In the genomic region with DNA sequence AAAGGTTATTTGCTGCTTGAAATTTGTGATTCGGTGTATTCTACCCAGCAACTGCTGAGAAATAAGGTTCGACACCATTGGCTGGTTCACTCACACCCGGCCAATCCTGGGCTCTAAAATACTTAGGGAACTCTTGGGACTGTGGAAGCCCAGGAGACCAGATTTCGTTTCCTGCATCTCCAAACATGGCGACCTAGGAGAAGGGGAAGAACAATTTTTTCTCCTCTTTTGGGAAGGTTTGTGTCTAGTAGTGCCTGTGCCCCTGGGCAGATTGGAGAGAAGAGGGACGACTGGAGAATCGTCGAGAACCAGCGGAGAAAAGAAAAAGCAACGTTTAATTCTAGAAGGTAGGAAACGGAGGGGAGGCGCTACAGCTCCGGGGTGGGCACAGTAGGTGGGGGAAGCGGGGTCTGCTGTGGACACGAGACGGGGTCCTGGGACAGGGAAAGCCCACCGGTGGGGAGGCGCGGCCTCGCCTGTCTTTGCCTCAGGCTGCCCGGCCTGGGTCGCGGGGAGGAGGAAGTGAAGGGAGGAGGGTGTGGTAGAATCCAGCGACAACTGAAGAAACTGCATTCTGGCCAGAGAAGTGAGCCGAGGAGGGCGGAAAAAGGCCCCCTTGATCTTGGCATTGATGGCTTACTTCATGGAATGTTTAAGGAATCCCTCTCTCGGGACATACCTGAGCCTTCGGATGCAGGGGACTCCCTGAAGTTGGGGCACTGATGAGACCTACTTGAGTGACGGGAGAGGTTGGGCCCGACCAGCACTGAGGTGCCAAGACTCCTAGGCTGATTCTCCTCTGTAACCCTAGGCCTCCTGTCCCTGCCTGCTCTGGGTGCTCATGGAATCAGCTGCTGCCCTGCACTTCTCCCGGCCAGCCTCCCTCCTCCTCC, we compare ENCODE assay signal across 8 cellular contexts. TPM values are rescaled to one million over a fixed set of nuclear protein-coding genes. Genes with fewer than 3 reads are reported as not detected.
DNase-seq lines count a peak whose midpoint lies in the region; ATAC-seq, FAIRE-seq and TF ChIP-seq lines count a peak whose summit lies in the region.

Gene BTN2A1, plus strand, starts transcription at position 160 of the 893 bp plus-strand sequence. Its CDS starts 682 bp downstream, at position 842.

- H2AFZ ChIP-seq in DND-41 (ENCODE audit: low read depth, low read length) (peak within 1 kb of the TSS; percentile 92), KMS-11 (ENCODE audit: low read depth) (peak within 1 kb of the TSS; percentile 88)

- no peaks in the 10 kb centered on the region for H3K9me3 ChIP-seq in DND-41 (ENCODE audit: insufficient read depth, low read length, severe bottlenecking)

- TF ChIP-seq CTCF in DND-41 (IDR thresholded peaks at IDR 0.05; ENCODE audit: borderline replicate concordance, extremely low read depth, low read length, poor library complexity, severe bottlenecking) (peak; percentile 24), KMS-11 (conservative IDR thresholded peaks at IDR 0.05; ENCODE audit: low read depth, low read length) (no peak)

- intact Hi-C loops in activated T-helper 1 cell treated with anti-CD3 and anti-CD28 coated beads, Interleukin-12 subunit alpha, Interleukin-12 subunit beta, Interleukin-2, Interleukin-4 antibody, amounts not matched to agents 30 ng/mL and 10 ng/mL and 1 ng/mL, durations not matched to agents 14 hours and 24 hours and 36 hours (cut with micrococcal nuclease): loop anchor here (1.0 to 5.0 kb wide), 10 partner anchors 15 to 116 kb away; partner anchors contain the start of genes BTN2A2, BTN3A1, BTN3A3 and HMGN4

- H3K27me3 Mint-ChIP-seq in activated T-helper 1 cell treated with anti-CD3 and anti-CD28 coated beads, Interleukin-12 subunit alpha, Interleukin-12 subunit beta, Interleukin-2, Interleukin-4 antibody, amounts not matched to agents 30 ng/mL and 10 ng/mL and 1 ng/mL, durations not matched to agents 14 hours and 24 hours and 36 hours (ENCODE audit: insufficient read depth): no peaks in the 10 kb centered on the region

- peaks cover 41% of the 10 kb centered on the region for H3K36me3 ChIP-seq in DND-41 (ENCODE audit: insufficient read depth, low read length)
- H3K36me3 ChIP-seq in KMS-11 (ENCODE audit: insufficient read depth): no peaks in the 10 kb centered on the region

- peak; percentile 88 for FAIRE-seq in RCC 7860 (lab: Jason Lieb, UNC)

- no peaks in the 10 kb centered on the region for H3K27me3 ChIP-seq in DND-41 (ENCODE audit: insufficient read depth, low read length, poor library complexity)
- no peaks in the 10 kb centered on the region for H3K27me3 ChIP-seq in KMS-11 (ENCODE audit: insufficient read depth, low read depth)

- peak; percentile 98 for ATAC-seq in DND-41 (ENCODE audit: insufficient read depth, low read depth)
- ATAC-seq in GM21825 (IDR thresholded peaks at IDR 0.05; ENCODE audit: unreplicated experiment): peak; percentile 96

- H3K4me3 ChIP-seq in DND-41 (ENCODE audit: low read depth in 1 of 2, low read length in 2 of 2) (peak within 1 kb of the TSS; percentile 81 to 92), KMS-11 (IDR thresholded peaks at IDR 0.05; ENCODE audit: insufficient read depth, low read depth, low read length) (no peak within 1 kb of the TSS)

- H3K4me1 ChIP-seq in DND-41 (ENCODE audit: insufficient read depth, low read length) (peaks cover 43% of the 10 kb centered on the region), KMS-11 (ENCODE audit: low read depth, poor library complexity, severe bottlenecking) (peaks cover 14% of the 10 kb centered on the region)

- peak within 1 kb of the TSS; percentile 86 for H3K9ac ChIP-seq in DND-41 (ENCODE audit: low read depth, low read length)
- H3K9ac ChIP-seq in KMS-11: peak within 1 kb of the TSS; percentile 69

- H3K27ac Mint-ChIP-seq in activated T-helper 1 cell treated with anti-CD3 and anti-CD28 coated beads, Interleukin-12 subunit alpha, Interleukin-12 subunit beta, Interleukin-2, Interleukin-4 antibody, amounts not matched to agents 30 ng/mL and 10 ng/mL and 1 ng/mL, durations not matched to agents 14 hours and 24 hours and 36 hours: peak within 1 kb of the TSS; percentile 96

- H3K79me2 ChIP-seq in DND-41 (ENCODE audit: insufficient read depth, low read length): peaks cover 48% of the 10 kb centered on the region
- peaks cover 11% of the 10 kb centered on the region; the same call in 1 of the 2 replicates for H3K79me2 ChIP-seq in KMS-11 (ENCODE audit: insufficient read depth, low read depth)

- H3K4me1 Mint-ChIP-seq in activated T-helper 1 cell treated with anti-CD3 and anti-CD28 coated beads, Interleukin-12 subunit alpha, Interleukin-12 subunit beta, Interleukin-2, Interleukin-4 antibody, amounts not matched to agents 30 ng/mL and 10 ng/mL and 1 ng/mL, durations not matched to agents 14 hours and 24 hours and 36 hours (ENCODE audit: low read depth): peaks cover 57% of the 10 kb centered on the region

- H3K4me3 Mint-ChIP-seq in activated T-helper 1 cell treated with anti-CD3 and anti-CD28 coated beads, Interleukin-12 subunit alpha, Interleukin-12 subunit beta, Interleukin-2, Interleukin-4 antibody, amounts not matched to agents 30 ng/mL and 10 ng/mL and 1 ng/mL, durations not matched to agents 14 hours and 24 hours and 36 hours: peak within 1 kb of the TSS; percentile 100

- peaks cover 39% of the 10 kb centered on the region for H3K36me3 Mint-ChIP-seq in activated T-helper 1 cell treated with anti-CD3 and anti-CD28 coated beads, Interleukin-12 subunit alpha, Interleukin-12 subunit beta, Interleukin-2, Interleukin-4 antibody, amounts not matched to agents 30 ng/mL and 10 ng/mL and 1 ng/mL, durations not matched to agents 14 hours and 24 hours and 36 hours (ENCODE audit: low read depth)

- H4K20me1 ChIP-seq in DND-41 (ENCODE audit: insufficient read depth, low read length) (peaks cover 9% of the 10 kb centered on the region), KMS-11 (ENCODE audit: insufficient read depth) (no peaks in the 10 kb centered on the region)

- DNase-seq in DND-41: peak; percentile 83
- DNase-seq in RCC 7860 (ENCODE audit: low spot score): peak; percentile 72
- peak; percentile 68 for DNase-seq in activated T-helper 1 cell treated with anti-CD3 and anti-CD28 coated beads, Interleukin-12 subunit alpha, Interleukin-12 subunit beta, Interleukin-2, Interleukin-4 antibody, amounts not matched to agents 30 ng/mL and 10 ng/mL and 1 ng/mL, durations not matched to agents 14 hours and 24 hours and 36 hours (ENCODE audit: low spot score)
- DNase-seq in fibroblast of gingiva (ENCODE audit: low read depth): peak; percentile 90
- DNase-seq in myocyte (ENCODE audit: low read depth): peak; percentile 95
- peak; percentile 56 to 79 (median 68) for DNase-seq in stimulated activated naive CD4-positive, alpha-beta T cell (lab: John Stamatoyannopoulos, UW)

- H3K27ac ChIP-seq in DND-41 (ENCODE audit: low read length): peak within 1 kb of the TSS; percentile 96
- H3K27ac ChIP-seq in KMS-11: peak within 1 kb of the TSS; percentile 44

- H3K9me3 Mint-ChIP-seq in activated T-helper 1 cell treated with anti-CD3 and anti-CD28 coated beads, Interleukin-12 subunit alpha, Interleukin-12 subunit beta, Interleukin-2, Interleukin-4 antibody, amounts not matched to agents 30 ng/mL and 10 ng/mL and 1 ng/mL, durations not matched to agents 14 hours and 24 hours and 36 hours: no peaks in the 10 kb centered on the region

- H3K4me2 ChIP-seq in DND-41 (ENCODE audit: insufficient read depth, low read length) (peak within 1 kb of the TSS; percentile 91), KMS-11 (peak within 1 kb of the TSS; percentile 47)

RNA-seq across cellular contexts. Expression of gene BTN2A1, which starts in this region (rescaled TPM):
- 19.9 TPM in 2 replicates for total RNA-seq in activated T-helper 1 cell treated with anti-CD3 and anti-CD28 coated beads, Interleukin-12 subunit alpha, Interleukin-12 subunit beta, Interleukin-2, Interleukin-4 antibody, amounts not matched to agents 30 ng/mL and 10 ng/mL and 1 ng/mL, durations not matched to agents 14 hours and 24 hours and 36 hours
- 19.4 and 21.5 TPM in 2 replicates for total RNA-seq in myocyte
- polyA plus RNA-seq in myocyte (2012): 36.3 TPM
